15 cellular contexts compared by ENCODE assay signal in genomic region chr18:6412933-6413472, GRCh38. TPM values are rescaled to one million over a fixed set of nuclear protein-coding genes. Genes with fewer than 3 reads are reported as not detected.
DNase-seq lines count a peak whose midpoint lies in the region; FAIRE-seq and TF ChIP-seq lines count a peak whose summit lies in the region.
"Had no signal": no experiment of that assay in that cellular context is flagged by ENCODE, and none has a peak within 500 bp of the region (broad histone marks: within the 10 kb centered on the region; RNA-seq: fewer than 3 reads in every experiment).

No MANE protein-coding gene starts in this region.

- H3K4me1 ChIP-seq in astrocyte (ENCODE audit: insufficient read depth, low read length) (no peaks in the 10 kb centered on the region), muscle layer of duodenum (ENCODE audit: control insufficient read depth in 1 of 2, insufficient read depth in 2 of 2, low read length in 2 of 2) (peaks cover 0 to 12% of the 10 kb centered on the region in 2 donors), thyroid gland (peaks cover 5 to 6% of the 10 kb centered on the region in 2 donors)
- H3K4me1 ChIP-seq: SJCRH30 had no signal

- peak overlapping the region; percentile 67 for H3K4me3 Mint-ChIP-seq in activated naive CD4-positive, alpha-beta T cell treated with anti-CD3 and anti-CD28 coated beads, Interleukin-2, amount 10 ng/mL, durations not matched to agents 7 days and 5 days
- peak overlapping the region; percentile 81 for H3K4me3 Mint-ChIP-seq in astrocyte (ENCODE audit: unreplicated experiment)

- no peak for DNase-seq in activated naive CD4-positive, alpha-beta T cell treated with anti-CD3 and anti-CD28 coated beads, Interleukin-2, amount 10 ng/mL, durations not matched to agents 7 days and 5 days
- no peak for DNase-seq in activated naive CD4-positive, alpha-beta T cell (lab: John Stamatoyannopoulos, UW)
- DNase-seq in astrocyte (ENCODE audit: low read depth), result no peak
- no peak for DNase-seq in thyroid gland
- DNase-seq in NCI-H187 treated with DMSO at 0.1 percent for 48 hours (lab: John Stamatoyannopoulos, UW), result no peak
- no peak for DNase-seq in GM19240 (ENCODE audit: insufficient read length, low spot score)
- no peak for DNase-seq in midbrain (lab: John Stamatoyannopoulos, UW)
- DNase-seq: activated CD8-positive, alpha-beta memory T cell treated with anti-CD3 and anti-CD28 coated beads, Interleukin-2, amount 50 U/mL, for 48 hours; KBM-7; NK-92 treated with Interleukin-12 subunit alpha and Interleukin-12 subunit beta, amount 100 ng/mL, for 24 hours; SJCRH30; stimulated activated CD4-positive, alpha-beta T cell treated with anti-CD3 and anti-CD28 coated beads, Interleukin-12 subunit alpha, Interleukin-12 subunit beta, amount 100 ng/mL, for 4 hours had no signal

- no peak overlapping the region for H2AFZ ChIP-seq in astrocyte (ENCODE audit: low read depth, low read length)

- H3K27me3 ChIP-seq in astrocyte (ENCODE audit: insufficient read depth, low read length) (peaks cover 15% of the 10 kb centered on the region), muscle layer of duodenum (ENCODE audit: low read depth, low read length) (no peaks in the 10 kb centered on the region), thyroid gland (no peaks in the 10 kb centered on the region)
- H3K27me3 ChIP-seq: SJCRH30 had no signal

- TF ChIP-seq CTCF in astrocyte (IDR thresholded peaks at IDR 0.05; ENCODE audit: insufficient read depth, low read depth, low read length) (no peak), thyroid gland (IDR thresholded peaks at IDR 0.05) (no peak)

- no peaks in the 10 kb centered on the region for H3K36me3 Mint-ChIP-seq in activated naive CD4-positive, alpha-beta T cell treated with anti-CD3 and anti-CD28 coated beads, Interleukin-2, amount 10 ng/mL, durations not matched to agents 7 days and 5 days
- H3K36me3 Mint-ChIP-seq in astrocyte (ENCODE audit: low read depth, unreplicated experiment), result peaks cover 2% of the 10 kb centered on the region

- intact Hi-C loops in thyroid gland (cut with DNase I), result no loop called here

- H3K9me3 Mint-ChIP-seq in activated naive CD4-positive, alpha-beta T cell treated with anti-CD3 and anti-CD28 coated beads, Interleukin-2, amount 10 ng/mL, durations not matched to agents 7 days and 5 days, result no peaks in the 10 kb centered on the region
- H3K9me3 Mint-ChIP-seq in astrocyte (ENCODE audit: unreplicated experiment), result no peaks in the 10 kb centered on the region

- 81 to 89% methylated on average over 3 of the region's 3 CpGs for WGBS in thyroid gland, 2 donors

- no peaks in the 10 kb centered on the region for H3K79me2 ChIP-seq in astrocyte (ENCODE audit: insufficient read depth, low read length)

- CTCF ChIA-PET in activated naive CD4-positive, alpha-beta T cell treated with anti-CD3 and anti-CD28 coated beads, Interleukin-2, amount 10 ng/mL, durations not matched to agents 7 days and 5 days (lab: Charles Lee), result interaction anchor here (0.7 kb wide), 1 partner anchor 1496 kb away, joined by 3 read pairs; no protein-coding TSS in a partner anchor

- H3K4me3 ChIP-seq in astrocyte (ENCODE audit: insufficient read depth, low read depth, low read length), result no peak overlapping the region
- H3K4me3 ChIP-seq in muscle layer of duodenum (ENCODE audit: low read depth in 1 of 2, low read length in 2 of 2), result peak overlapping the region; percentile 58 to 88
- H3K4me3 ChIP-seq in thyroid gland (replicated peaks in 1 of 3), result no peak overlapping the region
- H3K4me3 ChIP-seq: SJCRH30 had no signal

- H3K27ac Mint-ChIP-seq in activated naive CD4-positive, alpha-beta T cell treated with anti-CD3 and anti-CD28 coated beads, Interleukin-2, amount 10 ng/mL, durations not matched to agents 7 days and 5 days, result no peak overlapping the region
- no peak overlapping the region for H3K27ac Mint-ChIP-seq in astrocyte (ENCODE audit: unreplicated experiment)

- peaks cover 12% of the 10 kb centered on the region for H3K4me1 Mint-ChIP-seq in activated naive CD4-positive, alpha-beta T cell treated with anti-CD3 and anti-CD28 coated beads, Interleukin-2, amount 10 ng/mL, durations not matched to agents 7 days and 5 days
- H3K4me1 Mint-ChIP-seq in astrocyte (ENCODE audit: low read depth, unreplicated experiment), result no peaks in the 10 kb centered on the region

- H3K36me3 ChIP-seq in astrocyte (ENCODE audit: insufficient read depth, low read length) (no peaks in the 10 kb centered on the region), muscle layer of duodenum (ENCODE audit: control insufficient read depth in 1 of 2, insufficient read depth in 2 of 2, low read length in 2 of 2) (no peaks in the 10 kb centered on the region), thyroid gland (no peaks in the 10 kb centered on the region)
- H3K36me3 ChIP-seq: neutrophil, SJCRH30 had no signal

- H3K9me3 ChIP-seq in astrocyte (ENCODE audit: insufficient read depth, low read depth, low read length) (no peaks in the 10 kb centered on the region), muscle layer of duodenum (ENCODE audit: control insufficient read depth in 1 of 2, low read length in 2 of 2) (no peaks in the 10 kb centered on the region), thyroid gland (no peaks in the 10 kb centered on the region)
- H3K9me3 ChIP-seq: neutrophil, SJCRH30 had no signal

- H4K20me1 ChIP-seq in astrocyte (ENCODE audit: insufficient read depth, low read length), result no peaks in the 10 kb centered on the region

- H3K9ac ChIP-seq in astrocyte (ENCODE audit: low read length), result no peak overlapping the region

- TF ChIP-seq POLR2A in thyroid gland (IDR thresholded peaks at IDR 0.05), result no peak

- peaks cover 37% of the 10 kb centered on the region for H3K27me3 Mint-ChIP-seq in activated naive CD4-positive, alpha-beta T cell treated with anti-CD3 and anti-CD28 coated beads, Interleukin-2, amount 10 ng/mL, durations not matched to agents 7 days and 5 days
- peaks cover 27% of the 10 kb centered on the region for H3K27me3 Mint-ChIP-seq in astrocyte (ENCODE audit: low read depth, unreplicated experiment)

- FAIRE-seq in astrocyte (lab: Jason Lieb, UNC), result no peak
- FAIRE-seq: endometrium had no signal

- H3K4me2 ChIP-seq in astrocyte (ENCODE audit: low read length), result no peak overlapping the region

- no peak overlapping the region for H3K27ac ChIP-seq in astrocyte (ENCODE audit: low read depth, low read length)
- H3K27ac ChIP-seq in muscle layer of duodenum (ENCODE audit: low read length), result peak overlapping the region; percentile 54
- peak overlapping the region in 2 of 3 donors; percentile 89 to 94 for H3K27ac ChIP-seq in thyroid gland
- H3K27ac ChIP-seq: neutrophil, SJCRH30 had no signal

RNA-seq across cellular contexts. Expression of gene L3MBTL4, which starts 1.7 kb away (rescaled TPM):
- total RNA-seq in astrocyte (0.52 and 0.58 TPM in 2 replicates), thyroid gland (10 to 100 TPM; 15.2 to 37.1 (median 24.3) TPM)
- total RNA-seq: SJCRH30 had no signal

Comparison
In these comparisons a context has a peak if more than half of its experiments do, and no peak if none do; other contexts are left out.
1. H3K4me3 ChIP-seq: peak in muscle layer of duodenum (2 of 2); none in astrocyte (single experiment) and thyroid gland (0 of 3).
2. RNA of gene L3MBTL4, which starts 1.7 kb away (total RNA-seq): 15.2 to 37.1 TPM in thyroid gland; 0.52 to 0.58 TPM in astrocyte; every median in the first group is over 10 times any median in the second.